1 cellular context compared by ENCODE assay signal in the genomic region with DNA sequence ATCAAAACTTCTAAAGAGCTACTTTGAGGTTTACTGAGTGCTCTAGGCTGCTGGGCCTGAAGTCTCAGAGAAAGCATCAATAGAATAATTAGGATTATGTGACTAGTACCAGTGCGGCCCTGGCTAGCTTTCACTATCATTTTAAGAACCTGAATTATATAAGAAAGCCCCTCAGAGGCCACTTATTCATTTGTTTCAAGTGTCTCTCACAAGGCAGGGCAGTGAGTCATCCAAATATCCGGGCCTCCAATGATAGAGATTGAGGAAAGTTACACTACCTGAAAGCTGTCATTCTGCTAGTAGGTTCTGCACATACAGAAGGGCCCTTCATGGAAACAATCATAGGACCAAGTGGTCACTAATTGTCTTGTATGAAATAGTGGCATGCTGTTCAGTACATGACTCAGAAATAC.
TF ChIP-seq lines count a peak whose summit lies in the region.

No MANE protein-coding gene starts in this region.

TF ChIP-seq in GM12878, 131 proteins besides CTCF, POLR2A, EP300 and RAD21:
- no peak for TF ChIP-seq NFXL1 (IDR thresholded peaks at IDR 0.05; ENCODE audit: borderline replicate concordance)
